In genomic region chr17:69325518-69326301, GRCh38 we compare ENCODE assay signal across 8 cellular contexts. TPM values are rescaled to one million over a fixed set of nuclear protein-coding genes. Genes with fewer than 3 reads are reported as not detected.
A peak's percentile ranks its signal among the peaks of the same experiment; 100 is the strongest.
DNase-seq lines count a peak whose midpoint lies in the region; ATAC-seq and TF ChIP-seq lines count a peak whose summit lies in the region.

No MANE protein-coding gene starts in this region.

- H2BK5ac ChIP-seq in trophoblast cell (ENCODE audit: low read depth, low read length, poor library complexity) = no peak overlapping the region

- H4K12ac ChIP-seq in trophoblast cell (ENCODE audit: low read depth, low read length) = no peak overlapping the region

- H3K4me1 ChIP-seq in Panc1 (ENCODE audit: control insufficient read depth, insufficient read depth, low read length) = peaks cover 3% of the 10 kb centered on the region; the same call in 1 of the 2 replicates
- no peaks in the 10 kb centered on the region for H3K4me1 ChIP-seq in trophoblast cell (ENCODE audit: control insufficient read depth in 1 of 2, insufficient read depth in 2 of 2, low read length in 2 of 2)

- peaks cover 6% of the 10 kb centered on the region for H3K79me2 ChIP-seq in trophoblast cell (ENCODE audit: control insufficient read depth, insufficient read depth, low read length, poor library complexity)

- H3K9ac ChIP-seq in trophoblast cell (ENCODE audit: low read length) = no peak overlapping the region

- H2BK12ac ChIP-seq in trophoblast cell (ENCODE audit: low read length) = no peak overlapping the region

- H3K4ac ChIP-seq in trophoblast cell (ENCODE audit: low read depth, low read length) = no peak overlapping the region

- H2AFZ ChIP-seq in trophoblast cell (ENCODE audit: insufficient read depth, low read length, poor library complexity) = no peak overlapping the region

- no TSS peak for BruUV-seq in Panc1 (replicated peaks; lab: Mats Ljungman, UMichigan)

- no peak overlapping the region for H2BK120ac ChIP-seq in trophoblast cell (ENCODE audit: insufficient read depth, low read length, poor library complexity)

- H3K27me3 ChIP-seq in Panc1 (ENCODE audit: control insufficient read depth, insufficient read depth, low read length) (no peaks in the 10 kb centered on the region), trophoblast cell (ENCODE audit: insufficient read depth, low read length) (no peaks in the 10 kb centered on the region)

- CTCF ChIA-PET in Panc1 (lab: Charles Lee) = no interaction called here

- no peak overlapping the region for H4K8ac ChIP-seq in trophoblast cell (ENCODE audit: low read depth, low read length)

- TF ChIP-seq CTCF in Panc1 (IDR thresholded peaks at IDR 0.05) (no peak), epithelial cell of proximal tubule (conservative IDR thresholded peaks at IDR 0.05; ENCODE audit: low read depth, low read length) (no peak)

- intact Hi-C loops in Panc1 (cut with micrococcal nuclease; ENCODE audit: unreplicated experiment) = no loop called here

- H3K36me3 ChIP-seq in Panc1 (ENCODE audit: control insufficient read depth, insufficient read depth, low read length) (no peaks in the 10 kb centered on the region; the same call in 1 of the 2 replicates), trophoblast cell (ENCODE audit: control insufficient read depth in 1 of 2, insufficient read depth in 2 of 2, low read length in 2 of 2) (no peaks in the 10 kb centered on the region)

- H3K27ac ChIP-seq in Panc1 (ENCODE audit: low read length) = peak overlapping the region; percentile 31
- H3K27ac ChIP-seq in trophoblast cell (ENCODE audit: low read depth, low read length) = no peak overlapping the region

- in situ Hi-C loops in G401 (cut with HindIII; ENCODE audit: low sequenced_read_pairs) = no loop called here
- in situ Hi-C loops in Panc1 (cut with HindIII; ENCODE audit: low pct_unique_long_range_greater_than_20kb, low sequenced_read_pairs) = no loop called here

- no peak overlapping the region for H2AK5ac ChIP-seq in trophoblast cell (ENCODE audit: low read length)

- no peak overlapping the region for H3K14ac ChIP-seq in trophoblast cell (ENCODE audit: low read length)

- H3K18ac ChIP-seq in trophoblast cell (ENCODE audit: low read length) = no peak overlapping the region

- peaks cover 8% of the 10 kb centered on the region for H3K79me1 ChIP-seq in trophoblast cell (ENCODE audit: low read length)

- no peak for ATAC-seq in Panc1
- ATAC-seq in GM18858 (IDR thresholded peaks at IDR 0.05; ENCODE audit: unreplicated experiment) = no peak

- H3K9me3 ChIP-seq in Panc1 (ENCODE audit: control insufficient read depth, insufficient read depth, low read depth, low read length) (no peaks in the 10 kb centered on the region), trophoblast cell (ENCODE audit: insufficient read depth, low read depth, low read length) (no peaks in the 10 kb centered on the region)

- peak overlapping the region; percentile 69 to 70 for H3K4me3 ChIP-seq in Panc1 (ENCODE audit: low read depth in 2 of 2, low read length in 2 of 2)
- peak overlapping the region; percentile 62 for H3K4me3 ChIP-seq in epithelial cell of proximal tubule (ENCODE audit: low read depth, low read length)
- H3K4me3 ChIP-seq in trophoblast cell (ENCODE audit: low read depth, low read length) = no peak overlapping the region

- H3K4me2 ChIP-seq in trophoblast cell (ENCODE audit: low read length) = peak overlapping the region; percentile 81

- no CpG with 5 or more reads among the region's 12 CpGs for WGBS in trophoblast cell (ENCODE audit: extremely low coverage, insufficient coverage, insufficient read length)

- POLR2A ChIA-PET in Panc1 (lab: Charles Lee) = no interaction called here

- H4K91ac ChIP-seq in trophoblast cell (ENCODE audit: low read depth, low read length) = no peak overlapping the region

- DNase-seq in G401 (ENCODE audit: low spot score) (peak; percentile 60), Panc1 (ENCODE audit: low read depth, low spot score) (no peak), epithelial cell of proximal tubule (ENCODE audit: low read depth) (no peak), trophoblast cell (no peak), NCI-H2227 treated with DMSO at 0.1 percent for 48 hours (lab: John Stamatoyannopoulos, UW) (no peak), SKM-1 treated with dmso at 0.1 percent for 144 hours (lab: John Stamatoyannopoulos, UW; ENCODE audit: unreplicated experiment) (no peak)
- no peak for DNase-seq in activated effector memory CD4-positive, alpha-beta T cell treated with anti-CD3 and anti-CD28 coated beads, Interleukin-2, amount 50 U/mL, for 16 hours

- H3K23ac ChIP-seq in trophoblast cell (ENCODE audit: low read length) = no peak overlapping the region

RNA-seq across cellular contexts. Expression of gene ABCA5, which starts 1.2 kb away (rescaled TPM):
- total RNA-seq in G401 (2014; rRNA removed; shearing (Covaris generic)) = 4.4 and 18.6 TPM in 2 replicates
- 13.3 TPM for total RNA-seq in Panc1 (2021; ENCODE audit: unreplicated experiment)
- 6.5 TPM for polyA plus RNA-seq in Panc1 (2012; ENCODE audit: insufficient read length)
- total RNA-seq in epithelial cell of proximal tubule = 2.7 and 4.5 TPM in 2 replicates
- polyA plus RNA-seq in trophoblast cell (2013) = 2.9 and 3.1 TPM in 2 replicates
